In the genomic region with DNA sequence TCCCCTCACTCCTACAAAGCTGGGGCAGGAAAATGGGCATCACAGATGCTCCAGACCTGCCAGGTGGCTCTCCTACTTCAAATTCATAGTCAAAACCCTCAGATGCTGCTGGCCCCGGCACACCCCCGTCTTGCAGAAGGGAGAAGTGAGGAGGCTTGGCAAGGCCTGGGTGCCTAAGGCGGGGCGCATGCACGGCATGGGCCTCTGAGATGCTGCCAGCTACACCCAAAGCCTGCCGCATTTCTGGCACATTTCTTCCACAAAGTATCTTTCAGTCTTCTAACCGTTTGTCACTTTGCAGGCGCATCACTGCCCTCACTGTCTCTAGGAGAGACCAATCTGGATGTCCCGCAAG, we compare ENCODE assay signal across 10 cellular contexts. TPM values are rescaled to one million over a fixed set of nuclear protein-coding genes. Genes with fewer than 3 reads are reported as not detected.
DNase-seq lines count a peak whose midpoint lies in the region; ATAC-seq and TF ChIP-seq lines count a peak whose summit lies in the region.
"Had no signal": no experiment of that assay in that cellular context is flagged by ENCODE, and none has a peak within 500 bp of the region (broad histone marks: within the 10 kb centered on the region; RNA-seq: fewer than 3 reads in every experiment).

No MANE protein-coding gene starts in this region.

- DNase-seq in RWPE1 (ENCODE audit: low spot score) (no peak), prostate gland (ENCODE audit: low spot score) (no peak), NCI-H774 (lab: John Stamatoyannopoulos, UW) (no peak), WTC11 (ENCODE audit: low spot score) (no peak)
- DNase-seq in effector memory CD4-positive, alpha-beta T cell = no peak
- DNase-seq: NCI-H1417 treated with DMSO at 0.1 percent for 48 hours had no signal

- intact Hi-C loops in prostate gland (cut with DNase I) = no loop called here

- TF ChIP-seq CTCF in RWPE1 (conservative IDR thresholded peaks at IDR 0.05; ENCODE audit: low read depth) = no peak
- TF ChIP-seq CTCF in prostate gland (IDR thresholded peaks at IDR 0.05) = no peak
- no peak for TF ChIP-seq CTCF in WTC11 (IDR thresholded peaks at IDR 0.05)

- POLR2A ChIA-PET in RWPE1 (lab: Yijun Ruan, JAX; ENCODE audit: low non-redundant PET) (no interaction called here), WTC11 (lab: Charles Lee) (interaction anchor here (1.4 kb wide), 1 partner anchor 20 kb away, joined by 5 read pairs; a partner anchor contains a TSS)

- no peaks in the 10 kb centered on the region for H3K9me3 Mint-ChIP-seq in WTC11

- ATAC-seq in WTC11 (no peak), GM18520 (IDR thresholded peaks at IDR 0.05; ENCODE audit: unreplicated experiment) (no peak), GM21529 (IDR thresholded peaks at IDR 0.05; ENCODE audit: unreplicated experiment) (no peak)

- H3K4me1 Mint-ChIP-seq in WTC11 = peaks cover 37% of the 10 kb centered on the region

- TF ChIP-seq POLR2A in prostate gland (IDR thresholded peaks at IDR 0.05) = no peak

- CTCF ChIA-PET in RWPE1 (lab: Yijun Ruan, JAX) = no interaction called here
- CTCF ChIA-PET in WTC11 (lab: Charles Lee) = interaction anchor here (1.5 kb wide), 1 partner anchor 8 kb away, joined by 3 read pairs; no protein-coding TSS in a partner anchor

- peaks cover 100% of the 10 kb centered on the region for H3K4me1 ChIP-seq in BLaER1
- peaks cover 86% of the 10 kb centered on the region for H3K4me1 ChIP-seq in effector memory CD4-positive, alpha-beta T cell (ENCODE audit: control insufficient read depth, insufficient read depth, low read length, poor library complexity, severe bottlenecking)
- peaks cover 3% of the 10 kb centered on the region for H3K4me1 ChIP-seq in prostate gland (replicated peaks)

- H3K4me3 ChIP-seq in BLaER1 (no peak overlapping the region), prostate gland (no peak overlapping the region)
- no peak overlapping the region for H3K4me3 ChIP-seq in effector memory CD4-positive, alpha-beta T cell (ENCODE audit: insufficient read depth, low read depth, low read length, poor library complexity, severe bottlenecking)
- H3K4me3 ChIP-seq: SK-N-MC had no signal

- H3K36me3 ChIP-seq in BLaER1 = peaks cover 49% of the 10 kb centered on the region
- peaks cover 52% of the 10 kb centered on the region for H3K36me3 ChIP-seq in effector memory CD4-positive, alpha-beta T cell (ENCODE audit: control insufficient read depth, insufficient read depth, low read length)
- H3K36me3 ChIP-seq in prostate gland = peaks cover 0 to 14% of the 10 kb centered on the region in 2 donors

- peak overlapping the region; percentile 86 for H3K9ac ChIP-seq in BLaER1

- WGBS in prostate gland = 53% methylated on average over 9 of the region's 9 CpGs

- H3K27me3 Mint-ChIP-seq in WTC11 (ENCODE audit: low read depth) = no peaks in the 10 kb centered on the region

- H3K27ac Mint-ChIP-seq in WTC11 = no peak overlapping the region

- no peaks in the 10 kb centered on the region for H3K27me3 ChIP-seq in BLaER1
- no peaks in the 10 kb centered on the region for H3K27me3 ChIP-seq in effector memory CD4-positive, alpha-beta T cell (replicated peaks; ENCODE audit: control insufficient read depth, insufficient read depth, low read length, poor library complexity, severe bottlenecking)
- no peaks in the 10 kb centered on the region for H3K27me3 ChIP-seq in prostate gland (replicated peaks; ENCODE audit: insufficient read depth)

- peaks cover 76% of the 10 kb centered on the region for H3K36me3 Mint-ChIP-seq in WTC11

- H3K4me3 Mint-ChIP-seq in WTC11 = no peak overlapping the region

- H4K20me1 ChIP-seq in BLaER1 = peaks cover 59% of the 10 kb centered on the region

- peak overlapping the region; percentile 97 for H3K4me2 ChIP-seq in BLaER1

- peak overlapping the region; percentile 98 for H3K27ac ChIP-seq in BLaER1
- peak overlapping the region; percentile 98 for H3K27ac ChIP-seq in RWPE1
- H3K27ac ChIP-seq in effector memory CD4-positive, alpha-beta T cell (ENCODE audit: insufficient read depth, low read length, poor library complexity, severe bottlenecking) = peak overlapping the region; percentile 78
- H3K27ac ChIP-seq in prostate gland = peak overlapping the region; percentile 9 to 18
- H3K27ac ChIP-seq: SK-N-MC had no signal

- H3K9me3 ChIP-seq in BLaER1 (no peaks in the 10 kb centered on the region), prostate gland (no peaks in the 10 kb centered on the region)
- H3K9me3 ChIP-seq in effector memory CD4-positive, alpha-beta T cell (ENCODE audit: control insufficient read depth, low read length) = no peaks in the 10 kb centered on the region

TF ChIP-seq in WTC11, 78 proteins besides CTCF, POLR2A, EP300 and RAD21 (continues in another document):
- TF ChIP-seq GRHL2 (CRISPR knock-in tag; IDR thresholded peaks at IDR 0.05; ENCODE audit: insufficient replicate concordance, severe bottlenecking) = no peak
- TF ChIP-seq NFE2L1 (CRISPR knock-in tag; IDR thresholded peaks at IDR 0.05) = no peak
- TF ChIP-seq ATF1 (CRISPR knock-in tag; IDR thresholded peaks at IDR 0.05) = no peak
- TF ChIP-seq, protein P1, sequence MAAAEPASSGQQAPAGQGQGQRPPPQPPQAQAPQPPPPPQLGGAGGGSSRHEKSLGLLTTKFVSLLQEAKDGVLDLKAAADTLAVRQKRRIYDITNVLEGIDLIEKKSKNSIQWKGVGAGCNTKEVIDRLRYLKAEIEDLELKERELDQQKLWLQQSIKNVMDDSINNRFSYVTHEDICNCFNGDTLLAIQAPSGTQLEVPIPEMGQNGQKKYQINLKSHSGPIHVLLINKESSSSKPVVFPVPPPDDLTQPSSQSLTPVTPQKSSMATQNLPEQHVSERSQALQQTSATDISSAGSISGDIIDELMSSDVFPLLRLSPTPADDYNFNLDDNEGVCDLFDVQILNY (CRISPR knock-in tag; IDR thresholded peaks at IDR 0.05) = no peak
- TF ChIP-seq, protein P2, sequence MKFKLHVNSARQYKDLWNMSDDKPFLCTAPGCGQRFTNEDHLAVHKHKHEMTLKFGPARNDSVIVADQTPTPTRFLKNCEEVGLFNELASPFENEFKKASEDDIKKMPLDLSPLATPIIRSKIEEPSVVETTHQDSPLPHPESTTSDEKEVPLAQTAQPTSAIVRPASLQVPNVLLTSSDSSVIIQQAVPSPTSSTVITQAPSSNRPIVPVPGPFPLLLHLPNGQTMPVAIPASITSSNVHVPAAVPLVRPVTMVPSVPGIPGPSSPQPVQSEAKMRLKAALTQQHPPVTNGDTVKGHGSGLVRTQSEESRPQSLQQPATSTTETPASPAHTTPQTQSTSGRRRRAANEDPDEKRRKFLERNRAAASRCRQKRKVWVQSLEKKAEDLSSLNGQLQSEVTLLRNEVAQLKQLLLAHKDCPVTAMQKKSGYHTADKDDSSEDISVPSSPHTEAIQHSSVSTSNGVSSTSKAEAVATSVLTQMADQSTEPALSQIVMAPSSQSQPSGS (CRISPR knock-in tag; IDR thresholded peaks at IDR 0.05; ENCODE audit: borderline replicate concordance, low read depth) = no peak
- TF ChIP-seq, protein P3, sequence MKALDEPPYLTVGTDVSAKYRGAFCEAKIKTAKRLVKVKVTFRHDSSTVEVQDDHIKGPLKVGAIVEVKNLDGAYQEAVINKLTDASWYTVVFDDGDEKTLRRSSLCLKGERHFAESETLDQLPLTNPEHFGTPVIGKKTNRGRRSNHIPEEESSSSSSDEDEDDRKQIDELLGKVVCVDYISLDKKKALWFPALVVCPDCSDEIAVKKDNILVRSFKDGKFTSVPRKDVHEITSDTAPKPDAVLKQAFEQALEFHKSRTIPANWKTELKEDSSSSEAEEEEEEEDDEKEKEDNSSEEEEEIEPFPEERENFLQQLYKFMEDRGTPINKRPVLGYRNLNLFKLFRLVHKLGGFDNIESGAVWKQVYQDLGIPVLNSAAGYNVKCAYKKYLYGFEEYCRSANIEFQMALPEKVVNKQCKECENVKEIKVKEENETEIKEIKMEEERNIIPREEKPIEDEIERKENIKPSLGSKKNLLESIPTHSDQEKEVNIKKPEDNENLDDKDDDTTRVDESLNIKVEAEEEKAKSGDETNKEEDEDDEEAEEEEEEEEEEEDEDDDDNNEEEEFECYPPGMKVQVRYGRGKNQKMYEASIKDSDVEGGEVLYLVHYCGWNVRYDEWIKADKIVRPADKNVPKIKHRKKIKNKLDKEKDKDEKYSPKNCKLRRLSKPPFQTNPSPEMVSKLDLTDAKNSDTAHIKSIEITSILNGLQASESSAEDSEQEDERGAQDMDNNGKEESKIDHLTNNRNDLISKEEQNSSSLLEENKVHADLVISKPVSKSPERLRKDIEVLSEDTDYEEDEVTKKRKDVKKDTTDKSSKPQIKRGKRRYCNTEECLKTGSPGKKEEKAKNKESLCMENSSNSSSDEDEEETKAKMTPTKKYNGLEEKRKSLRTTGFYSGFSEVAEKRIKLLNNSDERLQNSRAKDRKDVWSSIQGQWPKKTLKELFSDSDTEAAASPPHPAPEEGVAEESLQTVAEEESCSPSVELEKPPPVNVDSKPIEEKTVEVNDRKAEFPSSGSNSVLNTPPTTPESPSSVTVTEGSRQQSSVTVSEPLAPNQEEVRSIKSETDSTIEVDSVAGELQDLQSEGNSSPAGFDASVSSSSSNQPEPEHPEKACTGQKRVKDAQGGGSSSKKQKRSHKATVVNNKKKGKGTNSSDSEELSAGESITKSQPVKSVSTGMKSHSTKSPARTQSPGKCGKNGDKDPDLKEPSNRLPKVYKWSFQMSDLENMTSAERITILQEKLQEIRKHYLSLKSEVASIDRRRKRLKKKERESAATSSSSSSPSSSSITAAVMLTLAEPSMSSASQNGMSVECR (CRISPR knock-in tag; IDR thresholded peaks at IDR 0.05; ENCODE audit: borderline replicate concordance) = no peak

RNA-seq across cellular contexts. Expression of a gene that starts 19.6 kb away (rescaled TPM):
- 100 to 1,000 TPM; 127 to 171 TPM for total RNA-seq in prostate gland
- 288 to 306 TPM (median 288 TPM) in 3 replicates for total RNA-seq in WTC11 (2021)

Comparison
In these comparisons a context has a peak if more than half of its experiments do, and no peak if none do; other contexts are left out.
1. H3K27ac ChIP-seq: peak in every context shown above with its lines; median percentile 98 in BLaER1; 98 in RWPE1; 78 in effector memory CD4-positive, alpha-beta T cell; 14 in prostate gland.